ENCODE assay signal across 21 cellular contexts in genomic region chr7:69764681-69765080, GRCh38.
"Had no signal": no experiment of that assay in that cellular context is flagged by ENCODE, and none has a peak within 500 bp of the region (broad histone marks: within the 10 kb centered on the region; RNA-seq: fewer than 3 reads in every experiment).

No MANE protein-coding gene starts in this region.

- H3K27me3 Mint-ChIP-seq: naive B cell; stimulated activated naive CD8-positive, alpha-beta T cell treated with anti-CD3 and anti-CD28 coated beads, Interleukin-15, Interleukin-2, amounts not matched to agents 100 ng/mL and 50 ng/mL, for 24 hours had no signal

- DNase-seq: hypothalamus; islet precursor cell; left ventricle myocardium inferior; mesendoderm; naive B cell; natural killer cell; nephron progenitor cell; nucleus accumbens; pancreas; posterior cingulate gyrus; retina; right cardiac atrium; stimulated activated CD4-positive, alpha-beta T cell treated with anti-CD3 and anti-CD28 coated beads, Interleukin-12 subunit alpha, Interleukin-12 subunit beta, amount 100 ng/mL, for 4 hours; stimulated activated CD4-positive, alpha-beta T cell treated with anti-CD3 and anti-CD28 coated beads, Interleukin-15, amount 100 ng/mL, for 24 hours; stimulated activated CD4-positive, alpha-beta T cell treated with anti-CD3 and anti-CD28 coated beads, Interleukin-2, amount 100 ng/mL, for 24 hours; stimulated activated CD4-positive, alpha-beta T cell treated with anti-CD3 and anti-CD28 coated beads, Interleukin-4, amount 100 ng/mL, for 1 hour; stimulated activated naive CD4-positive, alpha-beta T cell; tibial artery; uterus had no signal

- H3K9me3 Mint-ChIP-seq: mesothelial cell of epicardium, naive B cell, nephron progenitor cell had no signal

- H3K36me3 Mint-ChIP-seq: natural killer cell had no signal

- H3K4me3 Mint-ChIP-seq: mesothelial cell of epicardium; naive B cell; natural killer cell; nephron progenitor cell; stimulated activated naive CD8-positive, alpha-beta T cell treated with anti-CD3 and anti-CD28 coated beads, Interleukin-15, Interleukin-2, amounts not matched to agents 100 ng/mL and 50 ng/mL, for 24 hours had no signal

- H3K27ac Mint-ChIP-seq: mesothelial cell of epicardium; naive B cell; natural killer cell; stimulated activated naive CD8-positive, alpha-beta T cell treated with anti-CD3 and anti-CD28 coated beads, Interleukin-15, Interleukin-2, amounts not matched to agents 100 ng/mL and 50 ng/mL, for 24 hours had no signal
